In the genomic region with DNA sequence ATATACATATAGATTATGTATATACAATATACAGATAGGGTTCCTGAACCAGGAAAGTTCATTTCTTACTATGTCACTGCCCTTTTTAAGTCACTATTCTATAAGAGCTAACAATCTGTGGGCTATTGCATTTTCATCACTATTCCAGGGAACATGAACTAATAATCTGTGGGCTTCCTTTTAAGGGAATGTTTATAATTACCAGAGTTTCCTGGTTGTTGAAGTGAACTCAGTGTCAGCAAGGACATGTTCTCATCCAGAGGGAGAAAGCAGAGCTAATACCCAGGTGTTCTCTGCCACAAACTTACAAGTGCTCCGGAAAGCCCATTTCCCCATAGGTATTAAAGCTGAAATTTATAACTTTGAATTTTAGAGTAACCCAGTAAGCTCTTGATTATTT, we compare ENCODE assay signal across 24 cellular contexts.
DNase-seq lines count a peak whose midpoint lies in the region; ATAC-seq and TF ChIP-seq lines count a peak whose summit lies in the region.
"Had no signal": no experiment of that assay in that cellular context is flagged by ENCODE, and none has a peak within 500 bp of the region (broad histone marks: within the 10 kb centered on the region; RNA-seq: fewer than 3 reads in every experiment).

No MANE protein-coding gene starts in this region.

- no peak overlapping the region for H3K23ac ChIP-seq in IMR-90 (ENCODE audit: low read depth, low read length)

- 0 out of 2 replicates have a peak, but pooled peaks cover 5% of the 10 kb centered on the region for H3K36me3 ChIP-seq in ACC112 (ENCODE audit: insufficient read depth, low read length)
- no peaks in the 10 kb centered on the region; the same call in 1 of the 2 replicates for H3K36me3 ChIP-seq in IMR-90 (ENCODE audit: control insufficient read depth, insufficient read depth, low read length)
- peaks cover 0 to 12% of the 10 kb centered on the region in 2 donors for H3K36me3 ChIP-seq in gastroesophageal sphincter
- H3K36me3 ChIP-seq: BE2C, HAP-1, thyroid gland had no signal

- H3K4me3 ChIP-seq in ACC112 (ENCODE audit: low read depth, low read length), result no peak overlapping the region
- no peak overlapping the region for H3K4me3 ChIP-seq in IMR-90 (ENCODE audit: insufficient read depth, low read depth, low read length)
- H3K4me3 ChIP-seq in choroid plexus epithelial cell (ENCODE audit: low read depth, low read length), result no peak overlapping the region
- H3K4me3 ChIP-seq in gastroesophageal sphincter, result no peak overlapping the region
- H3K4me3 ChIP-seq: esophagus squamous epithelium, HAP-1, skin epidermis, thyroid gland had no signal

- H2BK15ac ChIP-seq in IMR-90 (ENCODE audit: low read depth, low read length), result no peak overlapping the region

- H3K4me1 ChIP-seq in ACC112 (ENCODE audit: control insufficient read depth, insufficient read depth, low read length, unreplicated experiment) (peaks cover 32% of the 10 kb centered on the region), IMR-90 (ENCODE audit: control insufficient read depth, insufficient read depth, low read length) (no peaks in the 10 kb centered on the region), gastroesophageal sphincter (peaks cover 4 to 57% (median 19%) of the 10 kb centered on the region in 3 donors)
- H3K4me1 ChIP-seq: BE2C, thyroid gland had no signal

- DNase-seq in IMR-90, result peak; percentile 68
- DNase-seq in choroid plexus epithelial cell (ENCODE audit: low read depth), result peak; percentile 71
- no peak for DNase-seq in NCI-H187 treated with DMSO at 0.1 percent for 48 hours (lab: John Stamatoyannopoulos, UW)
- DNase-seq in effector CD4-positive, alpha-beta T cell, result no peak
- no peak for DNase-seq in NCI-H1105 treated with DMSO at 0.1 percent for 48 hours (lab: John Stamatoyannopoulos, UW)
- DNase-seq: activated CD4-positive, alpha-beta T cell treated with anti-CD3 and anti-CD28 coated beads for 36 hours; activated CD8-positive, alpha-beta T cell treated with anti-CD3 and anti-CD28 coated beads, Interleukin-2, amount 10 ng/mL, durations not matched to agents 7 days and 5 days; activated gamma-delta T cell; BE2C; effector memory CD4-positive, alpha-beta T cell; esophagus squamous epithelium; GF-D8; islet precursor cell; naive thymus-derived CD8-positive, alpha-beta T cell; NCI-H1436 treated with DMSO at 0.1 percent for 48 hours; nucleus accumbens; stimulated activated naive CD8-positive, alpha-beta T cell treated with anti-CD3 and anti-CD28 coated beads, Interleukin-15, amount 100 ng/mL, for 72 hours; thyroid gland had no signal

- no peak overlapping the region for H2AK5ac ChIP-seq in IMR-90 (ENCODE audit: low read depth, low read length)

- no peak for TF ChIP-seq POLR2A in IMR-90 (IDR thresholded peaks at IDR 0.05; ENCODE audit: low read depth, low read length)
- no peak for TF ChIP-seq POLR2A in gastroesophageal sphincter (IDR thresholded peaks at IDR 0.05)

- no peaks in the 10 kb centered on the region for H3K79me1 ChIP-seq in IMR-90 (ENCODE audit: low read depth in 1 of 2, low read length in 2 of 2)

- intact Hi-C loops in IMR-90 (cut with micrococcal nuclease), result no loop called here

- H3K56ac ChIP-seq in IMR-90 (ENCODE audit: extremely low read depth, insufficient read depth, low read length), result no peak overlapping the region

- no peak overlapping the region for H3K4me2 ChIP-seq in IMR-90 (ENCODE audit: low read depth, low read length)
- H3K4me2 ChIP-seq: KMS-11 had no signal

- in situ Hi-C loops in IMR-90 (cut with MboI; ENCODE audit: low sequenced_read_pairs), result no loop called here

- H3K79me2 ChIP-seq in ACC112 (ENCODE audit: control insufficient read depth, insufficient read depth, low read length, unreplicated experiment), result no peaks in the 10 kb centered on the region

- H2AK9ac ChIP-seq in IMR-90 (replicated peaks; ENCODE audit: low read depth, low read length, poor library complexity), result no peak overlapping the region

- H4K5ac ChIP-seq in IMR-90 (ENCODE audit: low read depth, low read length), result peak overlapping the region; percentile 42; the same call in 1 of the 2 replicates

- peak overlapping the region; percentile 65; the same call in 1 of the 2 replicates for H2BK120ac ChIP-seq in IMR-90 (ENCODE audit: low read depth, low read length)

- 0 out of 2 replicates have a peak overlapping the region, but pooled peaks have one; percentile 56 for H3K18ac ChIP-seq in IMR-90 (ENCODE audit: low read depth, low read length)

- no CpG with 5 or more reads among the region's 1 CpG for WGBS in IMR-90 (ENCODE audit: extremely low coverage in 2 of 2, insufficient read length in 1 of 2), 2 experiments
- 38 to 53% methylated on average over 1 of the region's 1 CpG for WGBS in gastroesophageal sphincter (ENCODE audit: low coverage in 1 of 2), 2 donors

- no peaks in the 10 kb centered on the region; the same call in 1 of the 2 replicates for H3K9me1 ChIP-seq in IMR-90 (ENCODE audit: insufficient read depth, low read length)

- CTCF ChIA-PET in IMR-90 (lab: Yijun Ruan, JAX), result interaction anchor here (1.2 kb wide), 1 partner anchor 12 kb away, joined by 3 read pairs; no protein-coding TSS in a partner anchor

- H4K91ac ChIP-seq in IMR-90 (ENCODE audit: insufficient read depth, low read depth, low read length), result no peak overlapping the region

- peak overlapping the region; percentile 53 for H2BK5ac ChIP-seq in IMR-90 (ENCODE audit: low read depth, low read length, poor library complexity, severe bottlenecking)

- H3K9me3 ChIP-seq in IMR-90 (ENCODE audit: control insufficient read depth, insufficient read depth, low read length) (no peaks in the 10 kb centered on the region), gastroesophageal sphincter (no peaks in the 10 kb centered on the region)
- H3K9me3 ChIP-seq: BE2C, esophagus squamous epithelium, HAP-1, thyroid gland had no signal

- TF ChIP-seq EP300 in gastroesophageal sphincter (IDR thresholded peaks at IDR 0.05), result no peak

- H3K9ac ChIP-seq in IMR-90 (ENCODE audit: low read depth, low read length), result no peak overlapping the region
- H3K9ac ChIP-seq: KMS-11 had no signal

- peak overlapping the region; percentile 42; the same call in 1 of the 2 replicates for H2BK20ac ChIP-seq in IMR-90 (ENCODE audit: low read depth, low read length)

- dilution Hi-C loops in IMR-90 (cut with HindIII; ENCODE audit: low sequenced_read_pairs, unreplicated experiment), result no loop called here

- no peaks in the 10 kb centered on the region for H4K20me1 ChIP-seq in IMR-90 (ENCODE audit: insufficient read depth, low read length)

- peak overlapping the region; percentile 74; the same call in 1 of the 2 replicates for H3K4ac ChIP-seq in IMR-90 (ENCODE audit: low read depth, low read length)

- no TSS peak for BruUV-seq in IMR-90 (replicated peaks; lab: Mats Ljungman, UMichigan)

- ATAC-seq in IMR-90 (ENCODE audit: low read depth), result peak; percentile 64
- no peak for ATAC-seq in gastroesophageal sphincter
- ATAC-seq in HG03342 (IDR thresholded peaks at IDR 0.05; ENCODE audit: unreplicated experiment), result no peak
- ATAC-seq: activated CD4-positive, alpha-beta T cell treated with anti-CD3 and anti-CD28 coated beads for 36 hours; activated CD8-positive, alpha-beta T cell treated with anti-CD3 and anti-CD28 coated beads, Interleukin-2, amount 10 ng/mL, durations not matched to agents 7 days and 5 days; naive thymus-derived CD8-positive, alpha-beta T cell; stimulated activated naive CD8-positive, alpha-beta T cell treated with anti-CD3 and anti-CD28 coated beads, Interleukin-15, amount 100 ng/mL, for 72 hours had no signal

- no peak overlapping the region for H2AFZ ChIP-seq in ACC112 (ENCODE audit: low read length, unreplicated experiment)
- no peak overlapping the region for H2AFZ ChIP-seq in IMR-90 (replicated peaks; ENCODE audit: low read length, poor library complexity)

- TF ChIP-seq RAD21 in IMR-90 (IDR thresholded peaks at IDR 0.05; ENCODE audit: low read length), result no peak

- H3K27me3 ChIP-seq in ACC112 (ENCODE audit: insufficient read depth, low read length) (no peaks in the 10 kb centered on the region), IMR-90 (ENCODE audit: control insufficient read depth, insufficient read depth, low read length) (no peaks in the 10 kb centered on the region), gastroesophageal sphincter (no peaks in the 10 kb centered on the region)
- H3K27me3 ChIP-seq: BE2C, esophagus squamous epithelium, thyroid gland had no signal

- H3K27ac ChIP-seq in ACC112 (ENCODE audit: low read depth, low read length) (peak overlapping the region; percentile 72), IMR-90 (ENCODE audit: insufficient read depth, low read length) (no peak overlapping the region), gastroesophageal sphincter (peak overlapping the region in 3 of 4 donors; percentile 21 to 65 (median 56))
- H3K27ac ChIP-seq: KMS-11, thyroid gland had no signal

- H4K8ac ChIP-seq in IMR-90 (ENCODE audit: low read depth in 2 of 2, low read length in 2 of 2), result peak overlapping the region in 1 of 2 experiments; percentile 35; a peak in 1 of 4 replicates

- POLR2A ChIA-PET in IMR-90 (lab: Charles Lee; ENCODE audit: unreplicated experiment), result no interaction called here

- peak overlapping the region; percentile 66; the same call in 1 of the 2 replicates for H3K14ac ChIP-seq in IMR-90 (replicated peaks; ENCODE audit: low read depth, low read length)

- TF ChIP-seq CTCF in IMR-90 (conservative IDR thresholded peaks at IDR 0.05; ENCODE audit: low read depth, low read length) (no peak), choroid plexus epithelial cell (conservative IDR thresholded peaks at IDR 0.05; ENCODE audit: low read depth, low read length) (no peak), gastroesophageal sphincter (IDR thresholded peaks at IDR 0.05) (no peak)

TF ChIP-seq in IMR-90, 13 proteins besides CTCF, POLR2A, EP300 and RAD21 (continues in another document):
- TF ChIP-seq MAFK (IDR thresholded peaks at IDR 0.05; ENCODE audit: low read depth, low read length) (no peak), NFE2L2 (IDR thresholded peaks at IDR 0.05; ENCODE audit: low read depth, low read length) (no peak), SMC3 (IDR thresholded peaks at IDR 0.05; ENCODE audit: low read depth, low read length) (no peak), MXI1 (IDR thresholded peaks at IDR 0.05; ENCODE audit: borderline replicate concordance, low read depth, low read length) (no peak), FOS (IDR thresholded peaks at IDR 0.05; ENCODE audit: low read depth, low read length) (no peak), BHLHE40 (IDR thresholded peaks at IDR 0.05; ENCODE audit: low read depth, low read length) (no peak), CHD1 (IDR thresholded peaks at IDR 0.05; ENCODE audit: low read depth, low read length) (no peak), RFX5 (IDR thresholded peaks at IDR 0.05; ENCODE audit: low read depth, low read length) (no peak)
- TF ChIP-seq, protein P1, sequence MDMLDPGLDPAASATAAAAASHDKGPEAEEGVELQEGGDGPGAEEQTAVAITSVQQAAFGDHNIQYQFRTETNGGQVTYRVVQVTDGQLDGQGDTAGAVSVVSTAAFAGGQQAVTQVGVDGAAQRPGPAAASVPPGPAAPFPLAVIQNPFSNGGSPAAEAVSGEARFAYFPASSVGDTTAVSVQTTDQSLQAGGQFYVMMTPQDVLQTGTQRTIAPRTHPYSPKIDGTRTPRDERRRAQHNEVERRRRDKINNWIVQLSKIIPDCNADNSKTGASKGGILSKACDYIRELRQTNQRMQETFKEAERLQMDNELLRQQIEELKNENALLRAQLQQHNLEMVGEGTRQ (IDR thresholded peaks at IDR 0.05; ENCODE audit: low read depth, low read length), result no peak

Comparison
In these comparisons a context has a peak if more than half of its experiments do, and no peak if none do; other contexts are left out.
1. DNase-seq: peak in IMR-90 (single experiment) and choroid plexus epithelial cell (single experiment); none in NCI-H187 treated with DMSO at 0.1 percent for 48 hours (single experiment), effector CD4-positive, alpha-beta T cell (single experiment) and NCI-H1105 treated with DMSO at 0.1 percent for 48 hours (single experiment).